ENCODE assay signal across 18 cellular contexts in genomic region chr20:46657618-46658017, GRCh38. TPM values are rescaled to one million over a fixed set of nuclear protein-coding genes. Genes with fewer than 3 reads are reported as not detected.
DNase-seq lines count a peak whose midpoint lies in the region; ATAC-seq and TF ChIP-seq lines count a peak whose summit lies in the region.
"Had no signal": no experiment of that assay in that cellular context is flagged by ENCODE, and none has a peak within 500 bp of the region (broad histone marks: within the 10 kb centered on the region; RNA-seq: fewer than 3 reads in every experiment).

No MANE protein-coding gene starts in this region.

- H3K4me3 ChIP-seq in RWPE2 (ENCODE audit: severe bottlenecking) (no peak overlapping the region), upper lobe of right lung (no peak overlapping the region)
- H3K4me3 ChIP-seq: BLaER1, HAP-1 had no signal

- peaks cover 16% of the 10 kb centered on the region for H3K9me3 Mint-ChIP-seq in osteocyte (ENCODE audit: unreplicated experiment)
- H3K9me3 Mint-ChIP-seq: CD8-positive, alpha-beta T cell; HFFc6 had no signal

- peaks cover 8% of the 10 kb centered on the region for H3K9me3 ChIP-seq in RWPE2 (ENCODE audit: severe bottlenecking)
- H3K9me3 ChIP-seq in upper lobe of right lung = no peaks in the 10 kb centered on the region
- H3K9me3 ChIP-seq: BLaER1, HAP-1 had no signal

- H3K36me3 ChIP-seq in RWPE2 (ENCODE audit: low read depth) = no peaks in the 10 kb centered on the region
- no peaks in the 10 kb centered on the region for H3K36me3 ChIP-seq in upper lobe of right lung
- H3K36me3 ChIP-seq: BLaER1, HAP-1 had no signal

- H3K27ac ChIP-seq in RWPE2 (ENCODE audit: poor library complexity, severe bottlenecking) (no peak overlapping the region), upper lobe of right lung (no peak overlapping the region)
- H3K27ac ChIP-seq: 22Rv1, BLaER1, C4-2B had no signal

- H3K4me1 ChIP-seq in RWPE2 (ENCODE audit: insufficient read depth, poor library complexity, severe bottlenecking) = no peaks in the 10 kb centered on the region
- H3K4me1 ChIP-seq in upper lobe of right lung = no peaks in the 10 kb centered on the region
- H3K4me1 ChIP-seq: BLaER1, Caco-2, HAP-1 had no signal

- peak; percentile 7 for DNase-seq in activated CD8-positive, alpha-beta memory T cell treated with anti-CD3 and anti-CD28 coated beads for 24 hours
- no peak for DNase-seq in activated CD8-positive, alpha-beta memory T cell treated with anti-CD3 and anti-CD28 coated beads, Interleukin-2, amount 50 U/mL, for 48 hours
- peak; percentile 41 for DNase-seq in RWPE2 (ENCODE audit: low spot score)
- peak; percentile 59 for DNase-seq in osteocyte (ENCODE audit: extremely low spot score, unreplicated experiment)
- DNase-seq in upper lobe of right lung = no peak
- DNase-seq: Caco-2; CD4-positive, CD25-positive, alpha-beta regulatory T cell; CD8-positive, alpha-beta T cell; DMS153; DND-41; GOT3; HFFc6 had no signal

- ATAC-seq in RWPE2 (ENCODE audit: low read depth) (no peak), upper lobe of right lung (no peak), HG03354 (IDR thresholded peaks at IDR 0.05; ENCODE audit: poor library complexity, severe bottlenecking, unreplicated experiment) (no peak)
- ATAC-seq: CD8-positive, alpha-beta T cell had no signal

- no peak overlapping the region for H3K27ac Mint-ChIP-seq in osteocyte (ENCODE audit: unreplicated experiment)
- H3K27ac Mint-ChIP-seq: B cell; CD4-positive, CD25-positive, alpha-beta regulatory T cell; CD8-positive, alpha-beta T cell; HFFc6 had no signal

- H3K27me3 Mint-ChIP-seq in osteocyte (ENCODE audit: unreplicated experiment) = peaks cover 14% of the 10 kb centered on the region

- H3K4me1 Mint-ChIP-seq in osteocyte (ENCODE audit: unreplicated experiment) = no peaks in the 10 kb centered on the region
- H3K4me1 Mint-ChIP-seq: B cell had no signal

- H3K36me3 Mint-ChIP-seq in osteocyte (ENCODE audit: unreplicated experiment) = no peaks in the 10 kb centered on the region
- H3K36me3 Mint-ChIP-seq: CD4-positive, CD25-positive, alpha-beta regulatory T cell; CD8-positive, alpha-beta T cell had no signal

- H3K27me3 ChIP-seq in RWPE2 (ENCODE audit: insufficient read depth, poor library complexity, severe bottlenecking) (no peaks in the 10 kb centered on the region), upper lobe of right lung (no peaks in the 10 kb centered on the region)
- H3K27me3 ChIP-seq: BLaER1 had no signal

- TF ChIP-seq CTCF in RWPE2 (IDR thresholded peaks at IDR 0.05; ENCODE audit: poor library complexity, severe bottlenecking) = no peak
- no peak for TF ChIP-seq CTCF in osteocyte (IDR thresholded peaks at IDR 0.05)
- TF ChIP-seq CTCF in upper lobe of right lung (IDR thresholded peaks at IDR 0.05) = no peak

- H3K4me3 Mint-ChIP-seq in osteocyte (ENCODE audit: unreplicated experiment) = no peak overlapping the region
- H3K4me3 Mint-ChIP-seq: B cell; CD4-positive, CD25-positive, alpha-beta regulatory T cell; CD8-positive, alpha-beta T cell; HFFc6 had no signal

- intact Hi-C loops in upper lobe of right lung (cut with DNase I) = no loop called here

RNA-seq across cellular contexts. Expression of gene SLC13A3, which starts 6.4 kb away (rescaled TPM):
- total RNA-seq in osteocyte (1.8 and 2.1 TPM in 2 replicates), upper lobe of right lung (1.6 TPM)

RNA-seq across cellular contexts. Expression of gene TP53RK, which starts 31.6 kb away (rescaled TPM):
- total RNA-seq in osteocyte (13.6 and 15.4 TPM in 2 replicates), upper lobe of right lung (13.3 TPM)

RNA-seq across cellular contexts. Expression of gene SLC2A10, which starts 51.8 kb away (rescaled TPM):
- total RNA-seq in osteocyte (21.6 and 24.8 TPM in 2 replicates), upper lobe of right lung (17.7 TPM)
- total RNA-seq: B cell; CD4-positive, CD25-positive, alpha-beta regulatory T cell; CD8-positive, alpha-beta T cell had no signal

Comparison
In these comparisons a context has a peak if more than half of its experiments do, and no peak if none do; other contexts are left out.
1. DNase-seq: peak in activated CD8-positive, alpha-beta memory T cell treated with anti-CD3 and anti-CD28 coated beads for 24 hours (single experiment), RWPE2 (single experiment) and osteocyte (single experiment); none in activated CD8-positive, alpha-beta memory T cell treated with anti-CD3 and anti-CD28 coated beads, Interleukin-2, amount 50 U/mL, for 48 hours (single experiment) and upper lobe of right lung (single experiment).